In the genomic region with DNA sequence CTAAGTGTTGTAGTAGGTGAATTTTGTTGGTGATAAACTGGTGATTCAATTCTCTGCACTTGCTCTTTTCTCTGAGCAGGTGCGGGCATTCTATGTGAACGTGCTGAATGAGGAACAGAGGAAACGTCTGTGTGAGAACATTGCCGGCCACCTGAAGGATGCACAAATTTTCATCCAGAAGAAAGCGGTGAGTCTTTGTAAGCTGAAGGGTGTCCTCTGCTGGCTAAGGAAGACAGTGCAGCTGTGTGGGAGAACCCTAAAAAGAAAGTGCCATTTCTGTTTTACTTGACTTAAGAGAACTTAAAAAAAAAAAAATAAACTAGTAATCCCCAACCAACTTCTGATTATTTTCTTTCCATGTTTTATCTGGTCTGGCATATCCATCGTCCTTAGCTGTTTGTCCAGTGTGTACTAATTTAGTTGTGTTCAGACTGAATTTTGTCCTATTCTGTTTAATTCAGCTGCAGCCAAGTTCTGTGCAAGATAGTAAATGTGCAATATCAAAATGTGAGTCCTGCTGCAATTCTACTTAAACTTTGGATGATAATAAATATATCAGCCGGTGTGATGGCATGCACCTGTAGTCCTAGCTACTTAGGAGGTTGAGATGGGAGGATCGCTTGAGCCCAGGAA, we compare ENCODE assay signal across 1 cellular context.
TF ChIP-seq lines count a peak whose summit lies in the region.

No MANE protein-coding gene starts in this region.

TF ChIP-seq in K562, 482 proteins besides CTCF, POLR2A, EP300 and RAD21:
- TF ChIP-seq TCF3 (CRISPR knock-in tag; IDR thresholded peaks at IDR 0.05): no peak
- no peak for TF ChIP-seq ARID4B (CRISPR knock-in tag; IDR thresholded peaks at IDR 0.05)
- no peak for TF ChIP-seq HNRNPLL (IDR thresholded peaks at IDR 0.05; ENCODE audit: low read depth, low read length, poor library complexity, severe bottlenecking)
- TF ChIP-seq EHMT2 (IDR thresholded peaks at IDR 0.05): no peak
- TF ChIP-seq KHSRP (IDR thresholded peaks at IDR 0.05): no peak
- no peak for TF ChIP-seq NFRKB (IDR thresholded peaks at IDR 0.05; ENCODE audit: low read depth)
- TF ChIP-seq, protein P1, sequence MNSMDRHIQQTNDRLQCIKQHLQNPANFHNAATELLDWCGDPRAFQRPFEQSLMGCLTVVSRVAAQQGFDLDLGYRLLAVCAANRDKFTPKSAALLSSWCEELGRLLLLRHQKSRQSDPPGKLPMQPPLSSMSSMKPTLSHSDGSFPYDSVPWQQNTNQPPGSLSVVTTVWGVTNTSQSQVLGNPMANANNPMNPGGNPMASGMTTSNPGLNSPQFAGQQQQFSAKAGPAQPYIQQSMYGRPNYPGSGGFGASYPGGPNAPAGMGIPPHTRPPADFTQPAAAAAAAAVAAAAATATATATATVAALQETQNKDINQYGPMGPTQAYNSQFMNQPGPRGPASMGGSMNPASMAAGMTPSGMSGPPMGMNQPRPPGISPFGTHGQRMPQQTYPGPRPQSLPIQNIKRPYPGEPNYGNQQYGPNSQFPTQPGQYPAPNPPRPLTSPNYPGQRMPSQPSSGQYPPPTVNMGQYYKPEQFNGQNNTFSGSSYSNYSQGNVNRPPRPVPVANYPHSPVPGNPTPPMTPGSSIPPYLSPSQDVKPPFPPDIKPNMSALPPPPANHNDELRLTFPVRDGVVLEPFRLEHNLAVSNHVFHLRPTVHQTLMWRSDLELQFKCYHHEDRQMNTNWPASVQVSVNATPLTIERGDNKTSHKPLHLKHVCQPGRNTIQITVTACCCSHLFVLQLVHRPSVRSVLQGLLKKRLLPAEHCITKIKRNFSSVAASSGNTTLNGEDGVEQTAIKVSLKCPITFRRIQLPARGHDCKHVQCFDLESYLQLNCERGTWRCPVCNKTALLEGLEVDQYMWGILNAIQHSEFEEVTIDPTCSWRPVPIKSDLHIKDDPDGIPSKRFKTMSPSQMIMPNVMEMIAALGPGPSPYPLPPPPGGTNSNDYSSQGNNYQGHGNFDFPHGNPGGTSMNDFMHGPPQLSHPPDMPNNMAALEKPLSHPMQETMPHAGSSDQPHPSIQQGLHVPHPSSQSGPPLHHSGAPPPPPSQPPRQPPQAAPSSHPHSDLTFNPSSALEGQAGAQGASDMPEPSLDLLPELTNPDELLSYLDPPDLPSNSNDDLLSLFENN (IDR thresholded peaks at IDR 0.05; ENCODE audit: low read depth in 2 of 2, low read length in 2 of 2): no peak
- TF ChIP-seq, protein P2, sequence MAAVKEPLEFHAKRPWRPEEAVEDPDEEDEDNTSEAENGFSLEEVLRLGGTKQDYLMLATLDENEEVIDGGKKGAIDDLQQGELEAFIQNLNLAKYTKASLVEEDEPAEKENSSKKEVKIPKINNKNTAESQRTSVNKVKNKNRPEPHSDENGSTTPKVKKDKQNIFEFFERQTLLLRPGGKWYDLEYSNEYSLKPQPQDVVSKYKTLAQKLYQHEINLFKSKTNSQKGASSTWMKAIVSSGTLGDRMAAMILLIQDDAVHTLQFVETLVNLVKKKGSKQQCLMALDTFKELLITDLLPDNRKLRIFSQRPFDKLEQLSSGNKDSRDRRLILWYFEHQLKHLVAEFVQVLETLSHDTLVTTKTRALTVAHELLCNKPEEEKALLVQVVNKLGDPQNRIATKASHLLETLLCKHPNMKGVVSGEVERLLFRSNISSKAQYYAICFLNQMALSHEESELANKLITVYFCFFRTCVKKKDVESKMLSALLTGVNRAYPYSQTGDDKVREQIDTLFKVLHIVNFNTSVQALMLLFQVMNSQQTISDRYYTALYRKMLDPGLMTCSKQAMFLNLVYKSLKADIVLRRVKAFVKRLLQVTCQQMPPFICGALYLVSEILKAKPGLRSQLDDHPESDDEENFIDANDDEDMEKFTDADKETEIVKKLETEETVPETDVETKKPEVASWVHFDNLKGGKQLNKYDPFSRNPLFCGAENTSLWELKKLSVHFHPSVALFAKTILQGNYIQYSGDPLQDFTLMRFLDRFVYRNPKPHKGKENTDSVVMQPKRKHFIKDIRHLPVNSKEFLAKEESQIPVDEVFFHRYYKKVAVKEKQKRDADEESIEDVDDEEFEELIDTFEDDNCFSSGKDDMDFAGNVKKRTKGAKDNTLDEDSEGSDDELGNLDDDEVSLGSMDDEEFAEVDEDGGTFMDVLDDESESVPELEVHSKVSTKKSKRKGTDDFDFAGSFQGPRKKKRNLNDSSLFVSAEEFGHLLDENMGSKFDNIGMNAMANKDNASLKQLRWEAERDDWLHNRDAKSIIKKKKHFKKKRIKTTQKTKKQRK (IDR thresholded peaks at IDR 0.05; ENCODE audit: borderline replicate concordance, low read depth, low read length): no peak
- TF ChIP-seq SETDB1 (IDR thresholded peaks at IDR 0.05; ENCODE audit: low read length): no peak
- TF ChIP-seq CBFA2T2 (conservative IDR thresholded peaks at IDR 0.05): no peak
- TF ChIP-seq PHB (CRISPR knock-in tag; IDR thresholded peaks at IDR 0.05): no peak
- TF ChIP-seq, protein P3, sequence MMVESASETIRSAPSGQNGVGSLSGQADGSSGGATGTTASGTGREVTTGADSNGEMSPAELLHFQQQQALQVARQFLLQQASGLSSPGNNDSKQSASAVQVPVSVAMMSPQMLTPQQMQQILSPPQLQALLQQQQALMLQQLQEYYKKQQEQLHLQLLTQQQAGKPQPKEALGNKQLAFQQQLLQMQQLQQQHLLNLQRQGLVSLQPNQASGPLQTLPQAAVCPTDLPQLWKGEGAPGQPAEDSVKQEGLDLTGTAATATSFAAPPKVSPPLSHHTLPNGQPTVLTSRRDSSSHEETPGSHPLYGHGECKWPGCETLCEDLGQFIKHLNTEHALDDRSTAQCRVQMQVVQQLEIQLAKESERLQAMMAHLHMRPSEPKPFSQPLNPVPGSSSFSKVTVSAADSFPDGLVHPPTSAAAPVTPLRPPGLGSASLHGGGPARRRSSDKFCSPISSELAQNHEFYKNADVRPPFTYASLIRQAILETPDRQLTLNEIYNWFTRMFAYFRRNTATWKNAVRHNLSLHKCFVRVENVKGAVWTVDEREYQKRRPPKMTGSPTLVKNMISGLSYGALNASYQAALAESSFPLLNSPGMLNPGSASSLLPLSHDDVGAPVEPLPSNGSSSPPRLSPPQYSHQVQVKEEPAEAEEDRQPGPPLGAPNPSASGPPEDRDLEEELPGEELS (CRISPR knock-in tag; IDR thresholded peaks at IDR 0.05; ENCODE audit: borderline replicate concordance): no peak
- TF ChIP-seq ELF2 (CRISPR knock-in tag; IDR thresholded peaks at IDR 0.05): no peak
- TF ChIP-seq SMC3 (conservative IDR thresholded peaks at IDR 0.05; ENCODE audit: insufficient read depth, low read depth, low read length): peak; percentile 73; the same call in 1 of the 2 replicates
- no peak for TF ChIP-seq THRAP3 (IDR thresholded peaks at IDR 0.05; ENCODE audit: borderline replicate concordance)
- no peak for TF ChIP-seq FOS (IDR thresholded peaks at IDR 0.05; ENCODE audit: extremely low read depth, insufficient read length)
- no peak for TF ChIP-seq MYBL2 (IDR thresholded peaks at IDR 0.05; ENCODE audit: low read depth)
- TF ChIP-seq MYBL2 (CRISPR knock-in tag; IDR thresholded peaks at IDR 0.05; ENCODE audit: borderline replicate concordance): no peak
- TF ChIP-seq ESRRA (IDR thresholded peaks at IDR 0.05; ENCODE audit: borderline replicate concordance, low read depth): no peak
- no peak for TF ChIP-seq ZNF354B (CRISPR knock-in tag; IDR thresholded peaks at IDR 0.05)
- no peak for TF ChIP-seq EZH2 (IDR thresholded peaks at IDR 0.05; ENCODE audit: borderline replicate concordance, low read depth, low read length)
- TF ChIP-seq TCF15 (CRISPR knock-in tag; IDR thresholded peaks at IDR 0.05): no peak
- TF ChIP-seq ZNF699 (CRISPR knock-in tag; IDR thresholded peaks at IDR 0.05; ENCODE audit: insufficient replicate concordance): no peak
- TF ChIP-seq TEAD4 (IDR thresholded peaks at IDR 0.05; ENCODE audit: low read length): 0 out of 2 replicates have a peak, but pooled peaks have one; percentile 21
- TF ChIP-seq TEAD4 (CRISPR knock-in tag; IDR thresholded peaks at IDR 0.05; ENCODE audit: borderline replicate concordance): no peak
- TF ChIP-seq GTF2F1 (IDR thresholded peaks at IDR 0.05; ENCODE audit: low read depth, low read length): no peak
- TF ChIP-seq HEY1 (CRISPR knock-in tag; IDR thresholded peaks at IDR 0.05; ENCODE audit: borderline replicate concordance): no peak
- no peak for TF ChIP-seq BCOR (IDR thresholded peaks at IDR 0.05)
- TF ChIP-seq ARID2 (IDR thresholded peaks at IDR 0.05): peak; percentile 40; the same call in 1 of the 2 replicates
- no peak for TF ChIP-seq ZNF584 (CRISPR knock-in tag; IDR thresholded peaks at IDR 0.05; ENCODE audit: low read depth)
- no peak for TF ChIP-seq STAT5B (CRISPR knock-in tag; IDR thresholded peaks at IDR 0.05)
- TF ChIP-seq ZNF668 (CRISPR knock-in tag; IDR thresholded peaks at IDR 0.05): no peak
- TF ChIP-seq PCBP1 (IDR thresholded peaks at IDR 0.05; ENCODE audit: low read depth, low read length, poor library complexity, severe bottlenecking): no peak
- no peak for TF ChIP-seq FOXK1 (CRISPR knock-in tag; IDR thresholded peaks at IDR 0.05; ENCODE audit: borderline replicate concordance)
- TF ChIP-seq HMGN3 (IDR thresholded peaks at IDR 0.05; ENCODE audit: borderline replicate concordance, extremely low read depth, insufficient read length, low read depth, low read length): no peak
- no peak for TF ChIP-seq SMARCA5 (IDR thresholded peaks at IDR 0.05)
- peak; percentile 33; the same call in 1 of the 2 replicates for TF ChIP-seq DEAF1 (CRISPR knock-in tag; IDR thresholded peaks at IDR 0.05)
- 0 out of 3 replicates have a peak, but pooled peaks of 1 of the 2 experiments have one; percentile 28 for TF ChIP-seq CBX3 (IDR thresholded peaks at IDR 0.05; ENCODE audit: borderline replicate concordance in 1 of 2, low read length in 2 of 2)
- no peak for TF ChIP-seq ZBTB33 (CRISPR knock-in tag; IDR thresholded peaks at IDR 0.05)
- peak; percentile 44; the same call in 1 of the 2 replicates for TF ChIP-seq KLF16 (IDR thresholded peaks at IDR 0.05)
